In genomic region chr10:71554671-71555070, GRCh38 we compare ENCODE assay signal across 17 cellular contexts.
A peak's percentile ranks its signal among the peaks of the same experiment; 100 is the strongest.
DNase-seq lines count a peak whose midpoint lies in the region; ATAC-seq lines count a peak whose summit lies in the region.
"Had no signal": no experiment of that assay in that cellular context is flagged by ENCODE, and none has a peak within 500 bp of the region (broad histone marks: within the 10 kb centered on the region; RNA-seq: fewer than 3 reads in every experiment).

No MANE protein-coding gene starts in this region.

- H3K27ac ChIP-seq in naive thymus-derived CD4-positive, alpha-beta T cell (ENCODE audit: low read depth, low read length): no peak overlapping the region
- H3K27ac ChIP-seq: 22Rv1, C4-2B had no signal

- no peaks in the 10 kb centered on the region for H3K27me3 ChIP-seq in naive thymus-derived CD4-positive, alpha-beta T cell (ENCODE audit: control insufficient read depth in 2 of 2, insufficient read depth in 2 of 2, low read length in 2 of 2)

- H3K9me3 ChIP-seq in naive thymus-derived CD4-positive, alpha-beta T cell (ENCODE audit: control insufficient read depth in 2 of 3, low read length in 3 of 3): no peaks in the 10 kb centered on the region

- no peak overlapping the region for H3K27ac Mint-ChIP-seq in naive thymus-derived CD4-positive, alpha-beta T cell

- CTCF ChIA-PET in naive thymus-derived CD4-positive, alpha-beta T cell (lab: Charles Lee): interaction anchor here (1.5 kb wide), 1 partner anchor 15 kb away, joined by 6 read pairs; no protein-coding TSS in a partner anchor

- no peak overlapping the region for H3K4me3 ChIP-seq in naive thymus-derived CD4-positive, alpha-beta T cell (ENCODE audit: low read length)

- no peak overlapping the region for H3K4me3 Mint-ChIP-seq in naive thymus-derived CD4-positive, alpha-beta T cell

- DNase-seq in DMS53 (lab: John Stamatoyannopoulos, UW): peak; percentile 23
- no peak for DNase-seq in DMS53 treated with DMSO at 0.1 percent for 48 hours (lab: John Stamatoyannopoulos, UW; ENCODE audit: unreplicated experiment)
- peak; percentile 12 for DNase-seq in MV-4-11 (lab: John Stamatoyannopoulos, UW)
- DNase-seq in kidney tubule cell (ENCODE audit: low spot score): peak; percentile 9
- no peak for DNase-seq in naive thymus-derived CD4-positive, alpha-beta T cell
- no peak for DNase-seq in EL
- DNase-seq: AML-193, GDM1, GOT3, KBM-7, NCI-H1105 treated with DMSO at 0.1 percent for 48 hours, NCI-H1694 treated with DMSO at 0.1 percent for 48 hours had no signal

- no peaks in the 10 kb centered on the region for H3K4me1 Mint-ChIP-seq in naive thymus-derived CD4-positive, alpha-beta T cell

- POLR2A ChIA-PET in naive thymus-derived CD4-positive, alpha-beta T cell (lab: Charles Lee): interaction anchor here (0.6 kb wide), 1 partner anchor 14 kb away, joined by 4 read pairs; no protein-coding TSS in a partner anchor

- H3K36me3 ChIP-seq in naive thymus-derived CD4-positive, alpha-beta T cell (ENCODE audit: control insufficient read depth in 2 of 3, insufficient read depth in 3 of 3, low read length in 3 of 3): no peaks in the 10 kb centered on the region

- peaks cover 0 to 10% (median 7%) of the 10 kb centered on the region in 5 donors for H3K27me3 Mint-ChIP-seq in naive thymus-derived CD4-positive, alpha-beta T cell

- intact Hi-C loops in naive thymus-derived CD4-positive, alpha-beta T cell (cut with micrococcal nuclease): no loop called here

- peak; percentile 8 for ATAC-seq in naive thymus-derived CD4-positive, alpha-beta T cell
- ATAC-seq in HG03139 (IDR thresholded peaks at IDR 0.05; ENCODE audit: unreplicated experiment): no peak
- no peak for ATAC-seq in HG03039 (IDR thresholded peaks at IDR 0.05; ENCODE audit: unreplicated experiment)
- ATAC-seq: Panc1 had no signal

- H3K9me3 Mint-ChIP-seq in naive thymus-derived CD4-positive, alpha-beta T cell: peaks cover 0 to 2% (median 0%) of the 10 kb centered on the region in 11 donors

- H3K4me1 ChIP-seq in naive thymus-derived CD4-positive, alpha-beta T cell (ENCODE audit: control insufficient read depth in 2 of 2, insufficient read depth in 2 of 2, low read length in 2 of 2): no peaks in the 10 kb centered on the region

- H3K36me3 Mint-ChIP-seq in naive thymus-derived CD4-positive, alpha-beta T cell: no peaks in the 10 kb centered on the region

Comparison
In these comparisons a context has a peak if more than half of its experiments do, and no peak if none do; other contexts are left out.
1. DNase-seq: peak in DMS53 (single experiment), MV-4-11 (single experiment) and kidney tubule cell (single experiment); none in DMS53 treated with DMSO at 0.1 percent for 48 hours (single experiment), naive thymus-derived CD4-positive, alpha-beta T cell (0 of 9) and EL (single experiment).